Comparison of ENCODE assay signal across 18 cellular contexts in genomic region chr10:14548474-14548873, GRCh38.
DNase-seq lines count a peak whose midpoint lies in the region; ATAC-seq, FAIRE-seq and TF ChIP-seq lines count a peak whose summit lies in the region.
"Had no signal": no experiment of that assay in that cellular context is flagged by ENCODE, and none has a peak within 500 bp of the region (broad histone marks: within the 10 kb centered on the region; RNA-seq: fewer than 3 reads in every experiment).

No MANE protein-coding gene starts in this region.

- peaks cover 59% of the 10 kb centered on the region for H3K36me3 Mint-ChIP-seq in T-cell

- H3K9ac ChIP-seq in HepG2 (ENCODE audit: insufficient read depth, low read depth, low read length) = no peak overlapping the region

- no peaks in the 10 kb centered on the region for H3K9me3 Mint-ChIP-seq in T-cell

- no peaks in the 10 kb centered on the region; the same call in 1 of the 2 replicates for H4K20me1 ChIP-seq in HepG2 (ENCODE audit: insufficient read depth, low read length)

- in situ Hi-C loops in HepG2 (cut with HindIII; ENCODE audit: extremely low pct_ligation_motif_present, low pct_unique_long_range_greater_than_20kb) = no loop called here

- no peak for FAIRE-seq in HepG2 (lab: Jason Lieb, UNC)
- FAIRE-seq: colon, GM12892 had no signal

- peak overlapping the region; percentile 79 to 80 for H3K27ac Mint-ChIP-seq in T-cell

- peak overlapping the region in 1 of 3 donors; percentile 21 for H3K4me3 Mint-ChIP-seq in T-cell
- H3K4me3 Mint-ChIP-seq: immature natural killer cell had no signal

- H3K4me1 ChIP-seq in HepG2 (ENCODE audit: insufficient read depth, low read length) (peaks cover 48% of the 10 kb centered on the region), right lobe of liver (peaks cover 0 to 53% (median 15%) of the 10 kb centered on the region in 4 donors), testis (peaks cover under 1% of the 10 kb centered on the region), esophagus squamous epithelium (peaks cover 0 to 22% (median 0%) of the 10 kb centered on the region in 3 donors)
- H3K4me1 ChIP-seq: right atrium auricular region had no signal

- CTCF ChIA-PET in HepG2 (lab: Yijun Ruan, JAX; ENCODE audit: low intra/inter-chr PET ratio, low total read pairs) (no interaction called here), T-cell (lab: Charles Lee) (no interaction called here)

- peaks cover 94 to 97% (median 97%) of the 10 kb centered on the region in 3 donors for H3K4me1 Mint-ChIP-seq in T-cell

- TF ChIP-seq RAD21 in HepG2 (CRISPR knock-in tag; IDR thresholded peaks at IDR 0.05) = no peak

- no peak for DNase-seq in HepG2 (ENCODE audit: low spot score)
- no peak for DNase-seq in right lobe of liver
- DNase-seq in T-cell = no peak
- peak; percentile 68 for DNase-seq in testis
- DNase-seq in esophagus squamous epithelium (lab: John Stamatoyannopoulos, UW) = no peak
- no peak for DNase-seq in NCI-H1694 (lab: John Stamatoyannopoulos, UW)
- DNase-seq: activated effector memory CD4-positive, alpha-beta T cell treated with Interleukin-2 at 50 U/mL for 16 hours; brain microvascular endothelial cell; immature natural killer cell; NCI-H1417 treated with DMSO at 0.1 percent for 48 hours; T1000 had no signal

- H3K9me3 ChIP-seq in HepG2 (ENCODE audit: low read length) = no peaks in the 10 kb centered on the region
- H3K9me3 ChIP-seq in right lobe of liver = no peaks in the 10 kb centered on the region
- no peaks in the 10 kb centered on the region for H3K9me3 ChIP-seq in iPS-18c (ENCODE audit: control insufficient read depth, insufficient read depth, low read length)
- H3K9me3 ChIP-seq in testis = no peaks in the 10 kb centered on the region
- no peaks in the 10 kb centered on the region for H3K9me3 ChIP-seq in esophagus squamous epithelium
- H3K9me3 ChIP-seq: right atrium auricular region had no signal

- no peak overlapping the region for H2AFZ ChIP-seq in HepG2 (ENCODE audit: low read length)

- POLR2A ChIA-PET in HepG2 (lab: Yijun Ruan, JAX) = no interaction called here
- POLR2A ChIA-PET in T-cell (lab: Charles Lee) = interaction anchor here (0.6 kb wide), 2 partner anchors 624 to 761 kb away, joined by 3 read pairs; no protein-coding TSS in a partner anchor

- intact Hi-C loops in HepG2 (cut with micrococcal nuclease; ENCODE audit: unreplicated experiment) (no loop called here), right lobe of liver (cut with DNase I) (no loop called here), testis (cut with DNase I; ENCODE audit: low total_unique reads) (no loop called here), esophagus squamous epithelium (cut with DNase I) (no loop called here)

- no peak overlapping the region for H3K4me2 ChIP-seq in HepG2 (ENCODE audit: low read depth, low read length)

- H3K79me2 ChIP-seq in HepG2 (ENCODE audit: insufficient read depth, low read length) = peaks cover 19% of the 10 kb centered on the region

- H3K27ac ChIP-seq in HepG2 (ENCODE audit: extremely low read length, insufficient read depth, low read length) (no peak overlapping the region), right lobe of liver (peak overlapping the region in 1 of 3 donors; percentile 92), testis (no peak overlapping the region), esophagus squamous epithelium (no peak overlapping the region)
- H3K27ac ChIP-seq: brain microvascular endothelial cell, right atrium auricular region, RWPE1 had no signal

- TF ChIP-seq CTCF in HepG2 (CRISPR knock-in tag; IDR thresholded peaks at IDR 0.05) = no peak
- no peak for TF ChIP-seq CTCF in right lobe of liver (IDR thresholded peaks at IDR 0.05)
- no peak for TF ChIP-seq CTCF in testis (IDR thresholded peaks at IDR 0.05)
- TF ChIP-seq CTCF in esophagus squamous epithelium (IDR thresholded peaks at IDR 0.05) = no peak

- H3K36me3 ChIP-seq in HepG2 (replicated peaks in 1 of 2; ENCODE audit: control insufficient read depth in 1 of 2, insufficient read depth in 2 of 2, low read length in 2 of 2) (0 out of 5 replicates have a peak, but pooled peaks cover 0 to 2% of the 10 kb centered on the region in 2 experiments), right lobe of liver (no peaks in the 10 kb centered on the region), testis (ENCODE audit: low read depth, missing control alignments) (no peaks in the 10 kb centered on the region), esophagus squamous epithelium (no peaks in the 10 kb centered on the region)
- H3K36me3 ChIP-seq: right atrium auricular region had no signal

- no TSS peak for BruUV-seq in HepG2 (replicated peaks; lab: Mats Ljungman, UMichigan)

- H3K27me3 Mint-ChIP-seq in T-cell = no peaks in the 10 kb centered on the region

- WGBS in HepG2 (ENCODE audit: low lambda C conversion rate) = 90% methylated on average over 9 of the region's 11 CpGs
- WGBS in right lobe of liver (ENCODE audit: insufficient coverage, low coverage, low lambda C conversion rate, missing lambda C conversion rate) = 87% methylated on average over 3 of the region's 11 CpGs
- WGBS in testis, 2 donors = 77 to 87% methylated on average over 6 to 11 of the region's 11 CpGs
- 83 to 86% methylated on average over 7 to 8 of the region's 11 CpGs for WGBS in esophagus squamous epithelium, 2 donors

- H3K27me3 ChIP-seq in HepG2 (ENCODE audit: control insufficient read depth in 1 of 2, insufficient read depth in 2 of 2, low read length in 2 of 2) (no peaks in the 10 kb centered on the region), right lobe of liver (no peaks in the 10 kb centered on the region), testis (no peaks in the 10 kb centered on the region), esophagus squamous epithelium (no peaks in the 10 kb centered on the region)
- H3K27me3 ChIP-seq: brain microvascular endothelial cell, right atrium auricular region had no signal

- ATAC-seq in HepG2 = no peak
- ATAC-seq in right lobe of liver = no peak
- ATAC-seq in T-cell (replicated peaks in 1 of 4) = no peak
- no peak for ATAC-seq in GM19351 (IDR thresholded peaks at IDR 0.05; ENCODE audit: unreplicated experiment)
- ATAC-seq: SK-N-SH treated with all-trans-retinoic acid at 6 μM for 48 hours had no signal

- H3K4me3 ChIP-seq in HepG2 (replicated peaks in 1 of 3; ENCODE audit: insufficient read depth in 1 of 3, low read depth in 2 of 3, low read length in 3 of 3) (no peak overlapping the region), right lobe of liver (no peak overlapping the region), iPS-18c (ENCODE audit: insufficient read depth, low read depth, low read length) (peak overlapping the region; percentile 11; the same call in 1 of the 2 replicates), testis (peak overlapping the region; percentile 45 to 47), esophagus squamous epithelium (no peak overlapping the region)
- H3K4me3 ChIP-seq: right atrium auricular region had no signal

- TF ChIP-seq EP300 in HepG2 (IDR thresholded peaks at IDR 0.05; ENCODE audit: low read depth in 2 of 2, low read length in 2 of 2) (no peak), HepG2 (CRISPR knock-in tag; IDR thresholded peaks at IDR 0.05; ENCODE audit: borderline replicate concordance) (no peak)

- TF ChIP-seq POLR2A in HepG2 (IDR thresholded peaks at IDR 0.05; ENCODE audit: insufficient read depth in 1 of 2, low read depth in 2 of 2, low read length in 2 of 2) (no peak), right lobe of liver (IDR thresholded peaks at IDR 0.05) (no peak), testis (IDR thresholded peaks at IDR 0.05) (no peak), esophagus squamous epithelium (IDR thresholded peaks at IDR 0.05) (no peak)

TF ChIP-seq in HepG2, 621 proteins besides CTCF, POLR2A, EP300 and RAD21:
- TF ChIP-seq PBX2 (CRISPR knock-in tag; IDR thresholded peaks at IDR 0.05) (no peak), SRF (IDR thresholded peaks at IDR 0.05; ENCODE audit: low read depth, low read length) (no peak), ZNF616 (CRISPR knock-in tag; IDR thresholded peaks at IDR 0.05; ENCODE audit: low read depth) (no peak), ZNF777 (CRISPR knock-in tag; IDR thresholded peaks at IDR 0.05) (no peak), ZNF7 (CRISPR knock-in tag; IDR thresholded peaks at IDR 0.05) (no peak), YEATS4 (CRISPR knock-in tag; IDR thresholded peaks at IDR 0.05; ENCODE audit: borderline replicate concordance) (no peak), NFYB (CRISPR knock-in tag; IDR thresholded peaks at IDR 0.05) (0 out of 2 replicates have a peak, but pooled peaks have one; percentile 19)

Comparison
In these comparisons a context has a peak if more than half of its experiments do, and no peak if none do; other contexts are left out.
1. H3K4me3 ChIP-seq: peak in iPS-18c (single experiment) and testis (2 of 2); none in HepG2 (0 of 3), right lobe of liver (0 of 3) and esophagus squamous epithelium (0 of 4).